ENCODE assay signal across 25 cellular contexts in genomic region chr5:65512170-65512937, GRCh38. TPM values are rescaled to one million over a fixed set of nuclear protein-coding genes. Genes with fewer than 3 reads are reported as not detected.
DNase-seq lines count a peak whose midpoint lies in the region; ATAC-seq and TF ChIP-seq lines count a peak whose summit lies in the region.
"Had no signal": no experiment of that assay in that cellular context is flagged by ENCODE, and none has a peak within 500 bp of the region (broad histone marks: within the 10 kb centered on the region; RNA-seq: fewer than 3 reads in every experiment).

No MANE protein-coding gene starts in this region.

- no peak overlapping the region for H3K4me3 Mint-ChIP-seq in activated T-cell treated with anti-CD3 and anti-CD28 coated beads, Interleukin-2, amount 50 U/mL, for 72 hours
- H3K4me3 Mint-ChIP-seq: activated B cell treated with CpG ODN at 0.5 μM for 24 hours; activated CD8-positive, alpha-beta T cell treated with anti-CD3 and anti-CD28 coated beads for 36 hours; activated T-cell treated with anti-CD3 and anti-CD28 coated beads, Interleukin-2, amount 50 U/mL, for 24 hours; central memory CD8-positive, alpha-beta T cell; stimulated activated naive CD8-positive, alpha-beta T cell treated with anti-CD3 and anti-CD28 coated beads, Interleukin-15, Interleukin-2, amounts not matched to agents 100 ng/mL and 50 ng/mL, for 24 hours had no signal

- no peaks in the 10 kb centered on the region for H3K27me3 Mint-ChIP-seq in activated T-cell treated with anti-CD3 and anti-CD28 coated beads, Interleukin-2, amount 50 U/mL, for 72 hours (ENCODE audit: low read depth)
- H3K27me3 Mint-ChIP-seq: activated B cell treated with CpG ODN at 0.5 μM for 24 hours; activated CD8-positive, alpha-beta T cell treated with anti-CD3 and anti-CD28 coated beads for 36 hours; activated T-cell treated with anti-CD3 and anti-CD28 coated beads, Interleukin-2, amount 50 U/mL, for 24 hours; central memory CD8-positive, alpha-beta T cell had no signal

- H3K27ac ChIP-seq in fibroblast of lung (ENCODE audit: insufficient read depth, low read length) (no peak overlapping the region), tibial artery (no peak overlapping the region)
- H3K27ac ChIP-seq: A549, gastroesophageal sphincter, transverse colon had no signal

- no peak for DNase-seq in activated T-cell treated with anti-CD3 and anti-CD28 coated beads, Interleukin-2, amount 50 U/mL, for 72 hours
- DNase-seq in activated T-cell treated with anti-CD3 and anti-CD28 coated beads, Interleukin-2, amount 50 U/mL, for 48 hours = no peak
- DNase-seq in OCI-M1 (lab: John Stamatoyannopoulos, UW) (peak; percentile 19), fibroblast of lung (ENCODE audit: low read depth in 2 of 2) (peak; percentile 25 to 29), inferior parietal cortex (ENCODE audit: extremely low spot score) (no peak), cerebellar cortex (ENCODE audit: low spot score) (no peak), tibial artery (no peak)
- DNase-seq: activated B cell treated with CpG ODN at 0.5 μM for 24 hours; activated CD8-positive, alpha-beta T cell treated with anti-CD3 and anti-CD28 coated beads for 36 hours; activated naive CD4-positive, alpha-beta T cell treated with anti-CD3 and anti-CD28 coated beads, Interleukin-2, amount 50 U/mL, for 16 hours; activated T-cell treated with anti-CD3 and anti-CD28 coated beads, Interleukin-2, amount 50 U/mL, for 24 hours; BE2C; kidney; MG63; NCI-H1417; NCI-H2107; NCI-H524; T-helper 9 cell; transverse colon had no signal

- peaks cover 0 to 3% of the 10 kb centered on the region in 2 donors for H3K36me3 Mint-ChIP-seq in activated T-cell treated with anti-CD3 and anti-CD28 coated beads, Interleukin-2, amount 50 U/mL, for 72 hours (ENCODE audit: insufficient read depth in 2 of 2)

- H3K27ac Mint-ChIP-seq in activated T-cell treated with anti-CD3 and anti-CD28 coated beads, Interleukin-2, amount 50 U/mL, for 72 hours = no peak overlapping the region
- H3K27ac Mint-ChIP-seq: activated B cell treated with CpG ODN at 0.5 μM for 24 hours; activated CD8-positive, alpha-beta T cell treated with anti-CD3 and anti-CD28 coated beads for 36 hours; activated T-cell treated with anti-CD3 and anti-CD28 coated beads, Interleukin-2, amount 50 U/mL, for 24 hours; stimulated activated naive CD8-positive, alpha-beta T cell treated with anti-CD3 and anti-CD28 coated beads, Interleukin-15, Interleukin-2, amounts not matched to agents 100 ng/mL and 50 ng/mL, for 24 hours had no signal

- no peak for TF ChIP-seq CTCF in fibroblast of lung (conservative IDR thresholded peaks at IDR 0.05 in 1 of 2, IDR thresholded peaks at IDR 0.05 in 1 of 2; ENCODE audit: low read depth in 1 of 2, low read length in 2 of 2)
- TF ChIP-seq CTCF in tibial artery (IDR thresholded peaks at IDR 0.05) = no peak

- no peak overlapping the region for H3K9ac ChIP-seq in fibroblast of lung (ENCODE audit: insufficient read depth, low read length)

- no peaks in the 10 kb centered on the region for H3K9me3 ChIP-seq in fibroblast of lung (ENCODE audit: control insufficient read depth, insufficient read depth, low read depth, low read length)
- no peaks in the 10 kb centered on the region for H3K9me3 ChIP-seq in tibial artery
- H3K9me3 ChIP-seq: A549, BE2C, gastroesophageal sphincter, MG63, transverse colon had no signal

- no peaks in the 10 kb centered on the region for H3K9me3 Mint-ChIP-seq in activated T-cell treated with anti-CD3 and anti-CD28 coated beads, Interleukin-2, amount 50 U/mL, for 72 hours
- H3K9me3 Mint-ChIP-seq: activated B cell treated with CpG ODN at 0.5 μM for 24 hours; activated CD8-positive, alpha-beta T cell treated with anti-CD3 and anti-CD28 coated beads for 36 hours; activated T-cell treated with anti-CD3 and anti-CD28 coated beads, Interleukin-2, amount 50 U/mL, for 24 hours; central memory CD8-positive, alpha-beta T cell; stimulated activated naive CD8-positive, alpha-beta T cell treated with anti-CD3 and anti-CD28 coated beads, Interleukin-15, Interleukin-2, amounts not matched to agents 100 ng/mL and 50 ng/mL, for 24 hours had no signal

- no peaks in the 10 kb centered on the region for H3K4me1 ChIP-seq in fibroblast of lung (ENCODE audit: control insufficient read depth, extremely low read depth, insufficient read depth, low read length)
- H3K4me1 ChIP-seq in tibial artery = no peaks in the 10 kb centered on the region
- H3K4me1 ChIP-seq: BE2C, gastroesophageal sphincter, transverse colon had no signal

- H3K79me2 ChIP-seq in fibroblast of lung (ENCODE audit: control insufficient read depth, insufficient read depth, low read length) = no peaks in the 10 kb centered on the region

- no peak overlapping the region for H2AFZ ChIP-seq in fibroblast of lung (ENCODE audit: low read length)

- no peak overlapping the region for H3K4me2 ChIP-seq in fibroblast of lung (ENCODE audit: extremely low read depth, insufficient read depth, low read length)
- H3K4me2 ChIP-seq: A549, smooth muscle cell had no signal

- H3K4me1 Mint-ChIP-seq in activated T-cell treated with anti-CD3 and anti-CD28 coated beads, Interleukin-2, amount 50 U/mL, for 72 hours (ENCODE audit: low read depth) = peaks cover 5% of the 10 kb centered on the region
- H3K4me1 Mint-ChIP-seq: activated B cell treated with CpG ODN at 0.5 μM for 24 hours; central memory CD8-positive, alpha-beta T cell had no signal

- H3K36me3 ChIP-seq in fibroblast of lung (ENCODE audit: control insufficient read depth, insufficient read depth, low read length) (no peaks in the 10 kb centered on the region), tibial artery (no peaks in the 10 kb centered on the region)
- H3K36me3 ChIP-seq: BE2C, gastroesophageal sphincter, transverse colon had no signal

- peak; percentile 51 to 58 for ATAC-seq in activated T-cell treated with anti-CD3 and anti-CD28 coated beads, Interleukin-2, amount 50 U/mL, for 72 hours (replicated peaks in 1 of 2)
- ATAC-seq in HG02798 (IDR thresholded peaks at IDR 0.05; ENCODE audit: poor library complexity, unreplicated experiment) = no peak
- ATAC-seq: A549; activated CD8-positive, alpha-beta T cell treated with anti-CD3 and anti-CD28 coated beads for 36 hours; gastroesophageal sphincter had no signal

- H3K27me3 ChIP-seq in fibroblast of lung (ENCODE audit: control insufficient read depth, insufficient read depth, low read length) = no peaks in the 10 kb centered on the region
- no peaks in the 10 kb centered on the region for H3K27me3 ChIP-seq in tibial artery
- H3K27me3 ChIP-seq: BE2C, gastroesophageal sphincter, MG63, transverse colon had no signal

- intact Hi-C loops in tibial artery (cut with DNase I; ENCODE audit: low total_unique reads) = no loop called here

- H4K20me1 ChIP-seq in fibroblast of lung (ENCODE audit: control insufficient read depth, extremely low read depth, insufficient read depth, low read length) = no peaks in the 10 kb centered on the region

- no peak overlapping the region for H3K4me3 ChIP-seq in fibroblast of lung (replicated peaks in 1 of 4; ENCODE audit: control extremely low read depth in 1 of 4, insufficient read depth in 1 of 4, low read depth in 3 of 4, low read length in 4 of 4)
- H3K4me3 ChIP-seq in tibial artery = no peak overlapping the region
- H3K4me3 ChIP-seq: A549, gastroesophageal sphincter, MG63, smooth muscle cell, transverse colon had no signal

RNA-seq across cellular contexts. Expression of gene ADAMTS6, which starts 30.6 kb away (rescaled TPM):
- 1 to 10 TPM; 1.6 to 2.5 TPM for total RNA-seq in activated T-cell treated with anti-CD3 and anti-CD28 coated beads, Interleukin-2, amount 50 U/mL, for 72 hours
- total RNA-seq in fibroblast of lung = 45.2 and 48.3 TPM in 2 replicates
- polyA plus RNA-seq in fibroblast of lung = 4.1 and 7.5 TPM in 2 replicates
- 1.8 and 4.0 TPM in 2 replicates for polyA plus RNA-seq in fibroblast of lung (2012)
- 12.2 and 27.3 TPM in 2 replicates for polyA minus RNA-seq in fibroblast of lung (ENCODE audit: low replicate concordance)

RNA-seq across cellular contexts. Expression of gene CENPK, which starts 50.6 kb away (rescaled TPM):
- 100 to 1,000 TPM in 1 of 2 donors, 10 to 100 TPM in 1; 70.5 to 104 TPM for total RNA-seq in activated T-cell treated with anti-CD3 and anti-CD28 coated beads, Interleukin-2, amount 50 U/mL, for 72 hours
- 4.9 and 7.1 TPM in 2 replicates for total RNA-seq in fibroblast of lung
- 11.2 and 16.0 TPM in 2 replicates for polyA plus RNA-seq in fibroblast of lung
- polyA plus RNA-seq in fibroblast of lung (2012) = 9.0 and 12.7 TPM in 2 replicates
- polyA minus RNA-seq in fibroblast of lung (ENCODE audit: low replicate concordance) = 3.5 TPM in 1 of 2 replicates, not detected in the other

RNA-seq across cellular contexts. Expression of gene PPWD1, which starts 50.7 kb away (rescaled TPM):
- total RNA-seq in activated T-cell treated with anti-CD3 and anti-CD28 coated beads, Interleukin-2, amount 50 U/mL, for 72 hours = 10 to 100 TPM; 58.1 to 62.4 TPM
- 41.5 and 52.9 TPM in 2 replicates for total RNA-seq in fibroblast of lung
- polyA plus RNA-seq in fibroblast of lung = 7.0 and 7.3 TPM in 2 replicates
- polyA plus RNA-seq in fibroblast of lung (2012) = 18.2 and 18.7 TPM in 2 replicates
- polyA minus RNA-seq in fibroblast of lung (ENCODE audit: low replicate concordance) = 0.78 and 2.1 TPM in 2 replicates

Comparison
In these comparisons a context has a peak if more than half of its experiments do, and no peak if none do; other contexts are left out.
1. DNase-seq: peak in OCI-M1 (single experiment) and fibroblast of lung (2 of 2); none in activated T-cell treated with anti-CD3 and anti-CD28 coated beads, Interleukin-2, amount 50 U/mL, for 72 hours (0 of 2), activated T-cell treated with anti-CD3 and anti-CD28 coated beads, Interleukin-2, amount 50 U/mL, for 48 hours (0 of 2), inferior parietal cortex (single experiment), cerebellar cortex (single experiment) and tibial artery (0 of 2).
2. RNA of gene ADAMTS6, which starts 30.6 kb away (total RNA-seq): 45.2 to 48.3 TPM in fibroblast of lung; 1.6 to 2.5 TPM in activated T-cell treated with anti-CD3 and anti-CD28 coated beads, Interleukin-2, amount 50 U/mL, for 72 hours; every median in the first group is over 10 times any median in the second.